ENCODE assay signal across 11 cellular contexts in the genomic region with DNA sequence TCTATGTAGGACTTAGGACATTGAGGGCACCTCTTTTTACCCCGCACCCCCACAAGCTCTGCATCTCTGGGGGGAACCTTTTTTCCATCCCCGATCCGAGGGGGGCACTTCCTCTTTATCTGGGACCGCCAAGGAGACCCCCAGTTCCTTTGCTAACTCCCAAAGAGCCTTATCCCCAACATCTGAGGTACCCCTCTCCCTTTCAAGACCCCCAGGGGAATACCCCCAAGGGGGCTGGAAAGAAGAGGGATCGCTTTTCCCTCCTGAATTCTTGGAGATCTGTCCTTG. TPM values are rescaled to one million over a fixed set of nuclear protein-coding genes. Genes with fewer than 3 reads are reported as not detected.
DNase-seq lines count a peak whose midpoint lies in the region; ATAC-seq and TF ChIP-seq lines count a peak whose summit lies in the region.
"Had no signal": no experiment of that assay in that cellular context is flagged by ENCODE, and none has a peak within 500 bp of the region (broad histone marks: within the 10 kb centered on the region; RNA-seq: fewer than 3 reads in every experiment).

No MANE protein-coding gene starts in this region.

- H3K36me3 ChIP-seq in HAP-1 (replicated peaks) (peaks cover 21% of the 10 kb centered on the region), hepatocyte (replicated peaks; ENCODE audit: insufficient read depth, low read depth) (no peaks in the 10 kb centered on the region)
- H3K36me3 ChIP-seq: heart left ventricle had no signal

- DNase-seq in AG10803 (ENCODE audit: low read depth): no peak
- no peak for DNase-seq in HAP-1 (ENCODE audit: low spot score in 2 of 2)
- no peak for DNase-seq in activated naive CD4-positive, alpha-beta T cell treated with anti-CD3 and anti-CD28 coated beads, Interleukin-2, amount 50 U/mL, for 72 hours (ENCODE audit: low spot score in 2 of 2)
- no peak for DNase-seq in memory B cell (ENCODE audit: low spot score in 2 of 2)
- no peak for DNase-seq in dermis blood vessel endothelial cell
- no peak for DNase-seq in NCI-H146 treated with DMSO at 0.1 percent for 48 hours (lab: John Stamatoyannopoulos, UW; ENCODE audit: unreplicated experiment)
- DNase-seq in hepatocyte (ENCODE audit: low spot score): no peak
- no peak for DNase-seq in mesenteric fat pad (ENCODE audit: low spot score)
- DNase-seq: activated gamma-delta T cell, heart left ventricle, OCI-M1 had no signal

- peak overlapping the region; percentile 0 to 70 for H3K27ac Mint-ChIP-seq in activated naive CD4-positive, alpha-beta T cell treated with anti-CD3 and anti-CD28 coated beads, Interleukin-2, amount 50 U/mL, for 72 hours
- H3K27ac Mint-ChIP-seq in memory B cell: peak overlapping the region; percentile 92

- H3K27me3 ChIP-seq in HAP-1 (ENCODE audit: low read depth): no peaks in the 10 kb centered on the region
- H3K27me3 ChIP-seq in hepatocyte: peaks cover 28% of the 10 kb centered on the region

- 31% methylated on average over 5 of the region's 5 CpGs for WGBS in hepatocyte (ENCODE audit: low lambda C conversion rate, missing lambda C conversion rate)

- peaks cover 51% of the 10 kb centered on the region for H3K4me1 Mint-ChIP-seq in memory B cell

- H3K27ac ChIP-seq in hepatocyte: no peak overlapping the region

- no peak overlapping the region for H3K4me2 ChIP-seq in hepatocyte

- H3K9me3 Mint-ChIP-seq in activated naive CD4-positive, alpha-beta T cell treated with anti-CD3 and anti-CD28 coated beads, Interleukin-2, amount 50 U/mL, for 72 hours: peaks cover 0 to 6% of the 10 kb centered on the region in 2 donors
- no peaks in the 10 kb centered on the region for H3K9me3 Mint-ChIP-seq in memory B cell

- no peaks in the 10 kb centered on the region for H4K20me1 ChIP-seq in hepatocyte (ENCODE audit: insufficient read depth, poor library complexity, severe bottlenecking)

- H3K79me2 ChIP-seq in hepatocyte: no peaks in the 10 kb centered on the region

- in situ Hi-C loops in HAP-1 (cut with MboI; ENCODE audit: low sequenced_read_pairs): no loop called here

- H2AFZ ChIP-seq in hepatocyte: no peak overlapping the region

- no peaks in the 10 kb centered on the region for H3K9me2 ChIP-seq in hepatocyte (replicated peaks; ENCODE audit: insufficient read depth)

- no peaks in the 10 kb centered on the region; the same call in 1 of the 2 replicates for H3K9me3 ChIP-seq in HAP-1
- no peaks in the 10 kb centered on the region for H3K9me3 ChIP-seq in hepatocyte (ENCODE audit: low read depth)
- H3K9me3 ChIP-seq: heart left ventricle had no signal

- H3K4me1 ChIP-seq in HAP-1: peaks cover 12% of the 10 kb centered on the region
- H3K4me1 ChIP-seq in hepatocyte (ENCODE audit: insufficient read depth): peaks cover 6% of the 10 kb centered on the region

- no peak for ATAC-seq in activated naive CD4-positive, alpha-beta T cell treated with anti-CD3 and anti-CD28 coated beads, Interleukin-2, amount 50 U/mL, for 72 hours
- no peak for ATAC-seq in memory B cell (ENCODE audit: low read depth)

- peak overlapping the region; percentile 85 for H3K4me3 Mint-ChIP-seq in memory B cell

- peaks cover 1% of the 10 kb centered on the region for H3K27me3 Mint-ChIP-seq in memory B cell

- TF ChIP-seq CTCF in AG10803 (conservative IDR thresholded peaks at IDR 0.05; ENCODE audit: low read length): no peak
- TF ChIP-seq CTCF in hepatocyte (IDR thresholded peaks at IDR 0.05; ENCODE audit: poor library complexity): no peak

- H3K4me3 ChIP-seq in AG10803 (ENCODE audit: low read length) (peak overlapping the region; percentile 92), HAP-1 (peak overlapping the region; percentile 78), hepatocyte (no peak overlapping the region)

- H3K36me3 Mint-ChIP-seq in activated naive CD4-positive, alpha-beta T cell treated with anti-CD3 and anti-CD28 coated beads, Interleukin-2, amount 50 U/mL, for 72 hours: peaks cover 2 to 6% of the 10 kb centered on the region in 2 donors
- peaks cover 7% of the 10 kb centered on the region for H3K36me3 Mint-ChIP-seq in memory B cell

RNA-seq across cellular contexts. Expression of a gene that starts 1.1 kb away (rescaled TPM):
- 1 to 10 TPM in 1 of 2 donors, under 1 TPM in 1; 0.43 to 3.4 TPM for total RNA-seq in activated naive CD4-positive, alpha-beta T cell treated with anti-CD3 and anti-CD28 coated beads, Interleukin-2, amount 50 U/mL, for 72 hours
- 0.34 and 0.60 TPM in 2 replicates for total RNA-seq in dermis blood vessel endothelial cell
- total RNA-seq in hepatocyte: 2.3 and 2.6 TPM in 2 replicates
- polyA plus RNA-seq in hepatocyte: 3.8 and 9.2 TPM in 2 replicates
- total RNA-seq in mesenteric fat pad: 1.8 TPM

RNA-seq across cellular contexts. Expression of a gene that starts 29.8 kb away (rescaled TPM):
- total RNA-seq in activated naive CD4-positive, alpha-beta T cell treated with anti-CD3 and anti-CD28 coated beads, Interleukin-2, amount 50 U/mL, for 72 hours: 1 to 10 TPM; 2.6 to 9.4 TPM
- not detected in 2 replicates for total RNA-seq in dermis blood vessel endothelial cell
- total RNA-seq in hepatocyte: 1.2 and 4.4 TPM in 2 replicates
- 7.3 and 7.9 TPM in 2 replicates for polyA plus RNA-seq in hepatocyte
- total RNA-seq in mesenteric fat pad: 0.48 TPM

RNA-seq across cellular contexts. Expression of a gene that starts 50.3 kb away (rescaled TPM):
- 10 to 100 TPM; 70.8 to 84.4 TPM for total RNA-seq in activated naive CD4-positive, alpha-beta T cell treated with anti-CD3 and anti-CD28 coated beads, Interleukin-2, amount 50 U/mL, for 72 hours
- total RNA-seq in dermis blood vessel endothelial cell (not detected in 2 replicates), hepatocyte (0.48 and 1.5 TPM in 2 replicates), mesenteric fat pad (4.5 TPM)
- 14.0 and 16.1 TPM in 2 replicates for polyA plus RNA-seq in hepatocyte

RNA-seq across cellular contexts. Expression of a gene that starts 59.0 kb away (rescaled TPM):
- 1 to 10 TPM; 4.8 to 8.4 TPM for total RNA-seq in activated naive CD4-positive, alpha-beta T cell treated with anti-CD3 and anti-CD28 coated beads, Interleukin-2, amount 50 U/mL, for 72 hours
- total RNA-seq in dermis blood vessel endothelial cell (0.14 TPM in 1 of 2 replicates, not detected in the other), hepatocyte (not detected in 2 replicates), mesenteric fat pad (not detected)
- not detected in 2 replicates for polyA plus RNA-seq in hepatocyte
- polyA plus RNA-seq: heart left ventricle had no signal

Comparison
In these comparisons a context has a peak if more than half of its experiments do, and no peak if none do; other contexts are left out.
1. RNA of a gene that starts 50.3 kb away (total RNA-seq): 70.8 to 84.4 TPM in activated naive CD4-positive, alpha-beta T cell treated with anti-CD3 and anti-CD28 coated beads, Interleukin-2, amount 50 U/mL, for 72 hours; 4.5 TPM in mesenteric fat pad (single experiment), 0.48 to 1.5 TPM in hepatocyte and not detected in dermis blood vessel endothelial cell; every median in the first group is over 10 times any median in the second.